Comparison of ENCODE assay signal across 10 cellular contexts in genomic region chr1:29271724-29272123, GRCh38. TPM values are rescaled to one million over a fixed set of nuclear protein-coding genes. Genes with fewer than 3 reads are reported as not detected.
DNase-seq lines count a peak whose midpoint lies in the region; ATAC-seq, FAIRE-seq and TF ChIP-seq lines count a peak whose summit lies in the region.
"Had no signal": no experiment of that assay in that cellular context is flagged by ENCODE, and none has a peak within 500 bp of the region (broad histone marks: within the 10 kb centered on the region; RNA-seq: fewer than 3 reads in every experiment).

No MANE protein-coding gene starts in this region.

- H2AFZ ChIP-seq in H1 (ENCODE audit: low read length), result no peak overlapping the region

- H3K27me3 Mint-ChIP-seq in natural killer cell treated with Interleukin-12 subunit alpha and Interleukin-12 subunit beta and Interleukin-15 and Interleukin-18, amount 100 ng/mL, for 72 hours, result peaks cover 32 to 41% of the 10 kb centered on the region in 2 donors
- H3K27me3 Mint-ChIP-seq in natural killer cell (ENCODE audit: low read depth in 2 of 2), result peaks cover 32 to 44% of the 10 kb centered on the region in 2 donors
- H3K27me3 Mint-ChIP-seq in activated T-cell treated with anti-CD3 and anti-CD28 coated beads, Interleukin-2, amount 50 U/mL, for 24 hours, result peaks cover 58% of the 10 kb centered on the region

- H3K18ac ChIP-seq in H1 (ENCODE audit: extremely low read depth, low read length), result peak overlapping the region; percentile 88; the same call in 1 of the 2 replicates

- H3K79me1 ChIP-seq in H1 (ENCODE audit: low read depth, low read length), result no peaks in the 10 kb centered on the region

- no peaks in the 10 kb centered on the region for H3K9me3 Mint-ChIP-seq in natural killer cell treated with Interleukin-12 subunit alpha and Interleukin-12 subunit beta and Interleukin-15 and Interleukin-18, amount 100 ng/mL, for 72 hours
- H3K9me3 Mint-ChIP-seq in natural killer cell, result no peaks in the 10 kb centered on the region
- H3K9me3 Mint-ChIP-seq in activated T-cell treated with anti-CD3 and anti-CD28 coated beads, Interleukin-2, amount 50 U/mL, for 24 hours, result no peaks in the 10 kb centered on the region

- H3K4ac ChIP-seq in H1 (replicated peaks; ENCODE audit: insufficient read length, low read depth, low read length), result peak overlapping the region; percentile 55

- peak overlapping the region; percentile 54; the same call in 1 of the 2 replicates for H2BK5ac ChIP-seq in H1 (ENCODE audit: low read depth, low read length)

- H4K20me1 ChIP-seq in H1 (replicated peaks in 1 of 2; ENCODE audit: control insufficient read depth in 1 of 2, insufficient read depth in 2 of 2, low read length in 2 of 2), result no peaks in the 10 kb centered on the region
- H4K20me1 ChIP-seq: BLaER1 had no signal

- FAIRE-seq in H1 (lab: Jason Lieb, UNC), result peak; percentile 91

- H3K27ac Mint-ChIP-seq in natural killer cell treated with Interleukin-12 subunit alpha and Interleukin-12 subunit beta and Interleukin-15 and Interleukin-18, amount 100 ng/mL, for 72 hours, result no peak overlapping the region
- H3K27ac Mint-ChIP-seq in natural killer cell, result no peak overlapping the region
- H3K27ac Mint-ChIP-seq in activated T-cell treated with anti-CD3 and anti-CD28 coated beads, Interleukin-2, amount 50 U/mL, for 24 hours, result no peak overlapping the region
- H3K27ac Mint-ChIP-seq: T-cell had no signal

- H3K27me3 ChIP-seq in H1 (replicated peaks in 1 of 4; ENCODE audit: control insufficient read depth in 3 of 4, extremely low read depth in 1 of 4, insufficient read depth in 3 of 4, low read length in 3 of 4) (no peaks in the 10 kb centered on the region), left lung (peaks cover 0 to 5% of the 10 kb centered on the region in 2 donors), spleen (replicated peaks in 1 of 7) (peaks cover 0 to 64% (median 4%) of the 10 kb centered on the region in 7 donors)
- H3K27me3 ChIP-seq: BLaER1 had no signal

- H3K4me3 ChIP-seq in H1 (ENCODE audit: extremely low read depth in 1 of 4, insufficient read depth in 2 of 4, low read depth in 3 of 4, low read length in 4 of 4), result peak overlapping the region in 2 of 4 experiments; percentile 3 to 11; a peak in 2 of 8 replicates
- no peak overlapping the region for H3K4me3 ChIP-seq in left lung
- H3K4me3 ChIP-seq in spleen, result no peak overlapping the region
- H3K4me3 ChIP-seq: BLaER1 had no signal

- no peak overlapping the region for H4K91ac ChIP-seq in H1 (replicated peaks; ENCODE audit: insufficient read length, low read length)

- no peak overlapping the region for H3K23ac ChIP-seq in H1 (ENCODE audit: insufficient read length)

- no peak overlapping the region for H3K14ac ChIP-seq in H1 (ENCODE audit: insufficient read length)

- POLR2A ChIA-PET in H1 (lab: Charles Lee; ENCODE audit: partially characterized antibody), result interaction anchor here (1.0 to 1.6 kb wide), 4 partner anchors 11 to 41 kb away, joined by 4 to 6 read pairs (median 4); partner anchors contain the start of gene MECR

- H3K36me3 Mint-ChIP-seq in natural killer cell treated with Interleukin-12 subunit alpha and Interleukin-12 subunit beta and Interleukin-15 and Interleukin-18, amount 100 ng/mL, for 72 hours, result no peaks in the 10 kb centered on the region
- H3K36me3 Mint-ChIP-seq in natural killer cell, result no peaks in the 10 kb centered on the region
- H3K36me3 Mint-ChIP-seq in activated T-cell treated with anti-CD3 and anti-CD28 coated beads, Interleukin-2, amount 50 U/mL, for 24 hours (ENCODE audit: low read depth), result no peaks in the 10 kb centered on the region
- H3K36me3 Mint-ChIP-seq: T-cell had no signal

- no peak overlapping the region for H2BK15ac ChIP-seq in H1 (ENCODE audit: low read length)

- no peaks in the 10 kb centered on the region for H3K9me3 ChIP-seq in H1 (ENCODE audit: insufficient read depth in 2 of 2, low read depth in 1 of 2, low read length in 1 of 2)
- H3K9me3 ChIP-seq in left lung, result no peaks in the 10 kb centered on the region
- no peaks in the 10 kb centered on the region for H3K9me3 ChIP-seq in spleen
- H3K9me3 ChIP-seq: BLaER1 had no signal

- no peak overlapping the region for H3K4me3 Mint-ChIP-seq in natural killer cell treated with Interleukin-12 subunit alpha and Interleukin-12 subunit beta and Interleukin-15 and Interleukin-18, amount 100 ng/mL, for 72 hours
- no peak overlapping the region for H3K4me3 Mint-ChIP-seq in natural killer cell
- H3K4me3 Mint-ChIP-seq in activated T-cell treated with anti-CD3 and anti-CD28 coated beads, Interleukin-2, amount 50 U/mL, for 24 hours, result no peak overlapping the region
- H3K4me3 Mint-ChIP-seq: T-cell had no signal

- peak in 1 of 2 experiments; percentile 22; a peak in 2 of 4 replicates for TF ChIP-seq RAD21 in H1 (IDR thresholded peaks at IDR 0.05 in 1 of 2, conservative IDR thresholded peaks at IDR 0.05 in 1 of 2; ENCODE audit: low read depth in 2 of 2, low read length in 2 of 2)

- WGBS in H1 (ENCODE audit: extremely low coverage in 1 of 2, insufficient coverage in 1 of 2, insufficient read length in 1 of 2, insufficient replicate concordance in 2 of 2, low coverage in 1 of 2, low lambda C conversion rate in 2 of 2, missing lambda C conversion rate in 1 of 2), 2 experiments, result 32% methylated on average over 7 of the region's 7 CpGs; no CpG with 5 or more reads in 1 of the 2 experiments
- 33 to 42% (median 37%) methylated on average over 7 of the region's 7 CpGs for WGBS in spleen, 5 donors

- H3K56ac ChIP-seq in H1 (replicated peaks; ENCODE audit: insufficient read length, low read depth, low read length), result no peak overlapping the region

- H3K36me3 ChIP-seq in H1 (ENCODE audit: control insufficient read depth in 2 of 4, insufficient read depth in 4 of 4, low read length in 3 of 4), result 0 out of 8 replicates have a peak, but pooled peaks cover 0 to 3% (median 0%) of the 10 kb centered on the region in 4 experiments
- peaks cover 0 to 7% of the 10 kb centered on the region in 2 donors for H3K36me3 ChIP-seq in left lung
- no peaks in the 10 kb centered on the region for H3K36me3 ChIP-seq in spleen
- H3K36me3 ChIP-seq: BLaER1 had no signal

- DNase-seq in natural killer cell treated with Interleukin-12 subunit alpha and Interleukin-12 subunit beta and Interleukin-15 and Interleukin-18, amount 100 ng/mL, for 72 hours (ENCODE audit: low spot score), result no peak
- DNase-seq in natural killer cell (no peak), H1 (ENCODE audit: low read depth in 1 of 2, low spot score in 2 of 2) (peak; percentile 73), left lung (peak in 1 of 2 donors; percentile 85), spleen (no peak)
- DNase-seq in activated T-cell treated with anti-CD3 and anti-CD28 coated beads, Interleukin-2, amount 50 U/mL, for 24 hours, result no peak
- DNase-seq: T-cell had no signal

- H3K9ac ChIP-seq in H1 (replicated peaks in 1 of 4; ENCODE audit: extremely low read depth in 1 of 4, low read depth in 3 of 4, low read length in 3 of 4), result no peak overlapping the region
- H3K9ac ChIP-seq: BLaER1 had no signal

- no peak overlapping the region for H2BK20ac ChIP-seq in H1 (ENCODE audit: low read length)

- H2BK120ac ChIP-seq in H1 (replicated peaks; ENCODE audit: low read depth, low read length), result no peak overlapping the region

- TF ChIP-seq CTCF in natural killer cell (IDR thresholded peaks at IDR 0.05) (no peak), H1 (IDR thresholded peaks at IDR 0.05; ENCODE audit: control extremely low read depth in 1 of 3, insufficient read depth in 1 of 3, low read depth in 1 of 3, low read length in 3 of 3) (no peak), left lung (IDR thresholded peaks at IDR 0.05) (no peak), spleen (IDR thresholded peaks at IDR 0.05 in 8 of 11, conservative IDR thresholded peaks at IDR 0.05 in 3 of 11) (no peak)

- H2BK12ac ChIP-seq in H1 (ENCODE audit: low read depth, low read length), result peak overlapping the region; percentile 72

- H3K4me1 ChIP-seq in H1 (replicated peaks in 1 of 4; ENCODE audit: control insufficient read depth in 3 of 4, insufficient read depth in 4 of 4, low read length in 3 of 4) (peaks cover 6 to 15% (median 11%) of the 10 kb centered on the region in 4 experiments), left lung (peaks cover 8% of the 10 kb centered on the region in 2 donors), spleen (no peaks in the 10 kb centered on the region)

- TF ChIP-seq EP300 in H1 (IDR thresholded peaks at IDR 0.05; ENCODE audit: borderline replicate concordance in 1 of 2, low read depth in 2 of 2, low read length in 2 of 2), result 0 out of 3 replicates have a peak, but pooled peaks of 1 of the 2 experiments have one; percentile 12

- H3K4me1 Mint-ChIP-seq in natural killer cell treated with Interleukin-12 subunit alpha and Interleukin-12 subunit beta and Interleukin-15 and Interleukin-18, amount 100 ng/mL, for 72 hours (ENCODE audit: low read depth in 2 of 2), result no peaks in the 10 kb centered on the region
- no peaks in the 10 kb centered on the region for H3K4me1 Mint-ChIP-seq in natural killer cell
- H3K4me1 Mint-ChIP-seq in activated T-cell treated with anti-CD3 and anti-CD28 coated beads, Interleukin-2, amount 50 U/mL, for 24 hours (ENCODE audit: low read depth), result no peaks in the 10 kb centered on the region
- H3K4me1 Mint-ChIP-seq: T-cell had no signal

- H3K79me2 ChIP-seq in H1 (ENCODE audit: control insufficient read depth in 1 of 2, insufficient read depth in 2 of 2, low read length in 2 of 2), result no peaks in the 10 kb centered on the region

- no peaks in the 10 kb centered on the region for H3K23me2 ChIP-seq in H1 (ENCODE audit: low read depth, low read length)

- peak; percentile 42 to 48 for ATAC-seq in natural killer cell treated with Interleukin-12 subunit alpha and Interleukin-12 subunit beta and Interleukin-15 and Interleukin-18, amount 100 ng/mL, for 72 hours
- ATAC-seq in natural killer cell, result no peak
- ATAC-seq in left lung, result peak; percentile 100
- ATAC-seq in HG03342 (IDR thresholded peaks at IDR 0.05; ENCODE audit: unreplicated experiment), result no peak
- no peak for ATAC-seq in HG03039 (IDR thresholded peaks at IDR 0.05; ENCODE audit: unreplicated experiment)
- ATAC-seq: T-cell had no signal

- H3K4me2 ChIP-seq in H1 (ENCODE audit: insufficient read depth in 1 of 2, low read depth in 2 of 2, low read length in 2 of 2), result peak overlapping the region; percentile 49 to 73
- H3K4me2 ChIP-seq: BLaER1 had no signal

- intact Hi-C loops in natural killer cell (cut with micrococcal nuclease) (no loop called here), left lung (cut with DNase I) (no loop called here), spleen (cut with DNase I; ENCODE audit: low total_unique reads) (no loop called here)

- TF ChIP-seq POLR2A in H1 (IDR thresholded peaks at IDR 0.05; ENCODE audit: control extremely low read depth in 1 of 2, low read depth in 2 of 2, low read length in 2 of 2), result no peak
- TF ChIP-seq POLR2A in spleen (IDR thresholded peaks at IDR 0.05), result no peak

- peak overlapping the region; percentile 45 for H4K5ac ChIP-seq in H1 (ENCODE audit: insufficient read length, low read depth, low read length)

- H3K27ac ChIP-seq in H1 (ENCODE audit: low read depth, low read length) (0 out of 2 replicates have a peak overlapping the region, but pooled peaks have one; percentile 4), left lung (peak overlapping the region; percentile 28 to 44), spleen (no peak overlapping the region)
- H3K27ac ChIP-seq: BLaER1 had no signal

- no peak overlapping the region for H2AK5ac ChIP-seq in H1 (ENCODE audit: low read depth, low read length)

- H4K8ac ChIP-seq in H1 (ENCODE audit: extremely low read depth, insufficient read depth, low read length), result no peak overlapping the region; the same call in none of the 2 replicates

- CTCF ChIA-PET in H1 (lab: Charles Lee; ENCODE audit: partially characterized antibody), result interaction anchor here (0.9 to 3.5 kb wide), 10 partner anchors 13 to 60 kb away, joined by 3 to 11 read pairs (median 6); no protein-coding TSS in a partner anchor

RNA-seq across cellular contexts. Expression of gene PTPRU, which starts 35.4 kb away (rescaled TPM):
- 1 to 10 TPM; 1.3 to 1.4 TPM for total RNA-seq in natural killer cell treated with Interleukin-12 subunit alpha and Interleukin-12 subunit beta and Interleukin-15 and Interleukin-18, amount 100 ng/mL, for 72 hours
- total RNA-seq in natural killer cell (1 to 10 TPM in 1 of 3 donors, under 1 TPM in 2; 0.54 to 1.6 (median 0.79) TPM), left lung (10 to 100 TPM; 28.8 to 45.4 TPM), spleen (10 to 100 TPM in 2 of 7 donors, 1 to 10 TPM in 5; 4.3 to 10.8 (median 6.1) TPM)
- total RNA-seq in H1 (2021; fragmentation: NEBNext Ultra II Directional; extraction: Animal tissue kit (Norgen Biotek cat#: 25700)), result 41.8 and 55.3 TPM in 2 replicates
- polyA plus RNA-seq in H1 (2011; rRNA removed) (33.8 and 57.0 TPM in 2 replicates), spleen (1 to 10 TPM in 2 of 3 donors, under 1 TPM in 1; 1.00 to 3.1 (median 1.7) TPM)
- 41.3 TPM for polyA plus RNA-seq in H1 (2011; cell fraction: cytosol; rRNA removed)
- polyA plus RNA-seq in H1 (2011; cell fraction: nucleus; rRNA removed), result 84.9 TPM
- polyA plus RNA-seq in H1 (2012, experiment 1 of 2), result 23.1 to 40.3 TPM (median 37.9 TPM) in 4 replicates
- 38.4 TPM for polyA plus RNA-seq in H1 (2012, experiment 2 of 2)
- 29.7 TPM for polyA plus RNA-seq in H1 (2013, experiment 1 of 2)
- 33.1 TPM for polyA plus RNA-seq in H1 (2013, experiment 2 of 2)
- polyA minus RNA-seq in H1 (2011; rRNA and poly(A)+ RNA removed), result 39.2 and 41.2 TPM in 2 replicates
- 79.9 TPM for polyA minus RNA-seq in H1 (2011; cell fraction: cytosol; rRNA and poly(A)+ RNA removed)
- 57.9 TPM for polyA minus RNA-seq in H1 (2011; cell fraction: nucleus; rRNA and poly(A)+ RNA removed)

RNA-seq across cellular contexts. Expression of gene MECR, which starts 41.0 kb away (rescaled TPM):
- total RNA-seq in natural killer cell treated with Interleukin-12 subunit alpha and Interleukin-12 subunit beta and Interleukin-15 and Interleukin-18, amount 100 ng/mL, for 72 hours, result 10 to 100 TPM; 21.2 to 36.2 TPM
- total RNA-seq in natural killer cell (10 to 100 TPM in 1 of 3 donors, 1 to 10 TPM in 2; 8.0 to 11.2 (median 8.8) TPM), left lung (10 to 100 TPM; 19.2 to 20.6 TPM), spleen (10 to 100 TPM in 4 of 7 donors, 1 to 10 TPM in 3; 6.4 to 25.4 (median 12.9) TPM)
- 24.4 and 26.5 TPM in 2 replicates for total RNA-seq in H1 (2021; fragmentation: NEBNext Ultra II Directional; extraction: Animal tissue kit (Norgen Biotek cat#: 25700))
- polyA plus RNA-seq in H1 (2011; rRNA removed) (24.2 and 28.2 TPM in 2 replicates), spleen (10 to 100 TPM; 14.3 to 18.3 (median 17.8) TPM)
- polyA plus RNA-seq in H1 (2011; cell fraction: cytosol; rRNA removed), result 31.6 TPM
- 39.5 TPM for polyA plus RNA-seq in H1 (2011; cell fraction: nucleus; rRNA removed)
- polyA plus RNA-seq in H1 (2012, experiment 1 of 2), result 18.0 to 37.4 TPM (median 33.6 TPM) in 4 replicates
- 33.1 TPM for polyA plus RNA-seq in H1 (2012, experiment 2 of 2)
- polyA plus RNA-seq in H1 (2013, experiment 1 of 2), result 25.0 TPM
- polyA plus RNA-seq in H1 (2013, experiment 2 of 2), result 25.4 TPM
- polyA minus RNA-seq in H1 (2011; rRNA and poly(A)+ RNA removed), result 23.2 and 34.1 TPM in 2 replicates
- 14.5 TPM for polyA minus RNA-seq in H1 (2011; cell fraction: cytosol; rRNA and poly(A)+ RNA removed)
- polyA minus RNA-seq in H1 (2011; cell fraction: nucleus; rRNA and poly(A)+ RNA removed), result 27.7 TPM

Comparison
In these comparisons a context has a peak if more than half of its experiments do, and no peak if none do; other contexts are left out.
1. ATAC-seq: peak in natural killer cell treated with Interleukin-12 subunit alpha and Interleukin-12 subunit beta and Interleukin-15 and Interleukin-18, amount 100 ng/mL, for 72 hours (2 of 2) and left lung (single experiment); none in natural killer cell (0 of 3), HG03342 (single experiment) and HG03039 (single experiment).
2. DNase-seq: peak in H1 (2 of 2); none in natural killer cell treated with Interleukin-12 subunit alpha and Interleukin-12 subunit beta and Interleukin-15 and Interleukin-18, amount 100 ng/mL, for 72 hours (single experiment), natural killer cell (single experiment), spleen (single experiment) and activated T-cell treated with anti-CD3 and anti-CD28 coated beads, Interleukin-2, amount 50 U/mL, for 24 hours (single experiment).
3. H3K27ac ChIP-seq: peak in H1 (single experiment) and left lung (2 of 2); none in spleen (0 of 8).